ENCODE assay signal across 23 cellular contexts in genomic region chr20:44362466-44362940, GRCh38. TPM values are rescaled to one million over a fixed set of nuclear protein-coding genes. Genes with fewer than 3 reads are reported as not detected.
DNase-seq lines count a peak whose midpoint lies in the region; ATAC-seq, FAIRE-seq and TF ChIP-seq lines count a peak whose summit lies in the region.
"Had no signal": no experiment of that assay in that cellular context is flagged by ENCODE, and none has a peak within 500 bp of the region (broad histone marks: within the 10 kb centered on the region; RNA-seq: fewer than 3 reads in every experiment).

No MANE protein-coding gene starts in this region.

- no peak overlapping the region for H3K27ac ChIP-seq in HepG2 (ENCODE audit: extremely low read length, insufficient read depth, low read length)
- H3K27ac ChIP-seq in right lobe of liver: no peak overlapping the region
- no peak overlapping the region for H3K27ac ChIP-seq in HEK293 (ENCODE audit: extremely low read depth, low read depth, low read length)
- H3K27ac ChIP-seq in trophoblast cell (ENCODE audit: low read depth, low read length): no peak overlapping the region
- no peak overlapping the region for H3K27ac ChIP-seq in testis
- H3K27ac ChIP-seq: 22Rv1 had no signal

- TF ChIP-seq POLR2A in HepG2 (IDR thresholded peaks at IDR 0.05; ENCODE audit: insufficient read depth in 1 of 2, low read depth in 2 of 2, low read length in 2 of 2) (0 out of 4 replicates have a peak, but pooled peaks of 1 of the 2 experiments have one; percentile 0), right lobe of liver (IDR thresholded peaks at IDR 0.05) (no peak), testis (IDR thresholded peaks at IDR 0.05) (no peak)

- H3K4ac ChIP-seq in trophoblast cell (ENCODE audit: low read depth, low read length): no peak overlapping the region

- no peak overlapping the region for H3K27ac Mint-ChIP-seq in activated CD8-positive, alpha-beta memory T cell treated with anti-CD3 and anti-CD28 coated beads, Interleukin-2, amount 10 ng/mL, durations not matched to agents 7 days and 5 days
- H3K27ac Mint-ChIP-seq: CD4-positive, alpha-beta memory T cell had no signal

- no peak overlapping the region for H3K9ac ChIP-seq in HepG2 (ENCODE audit: insufficient read depth, low read depth, low read length)
- no peak overlapping the region for H3K9ac ChIP-seq in trophoblast cell (ENCODE audit: low read length)

- no peak for TF ChIP-seq RAD21 in HepG2 (CRISPR knock-in tag; IDR thresholded peaks at IDR 0.05)

- H3K79me2 ChIP-seq in HepG2 (ENCODE audit: insufficient read depth, low read length) (peaks cover 93% of the 10 kb centered on the region), trophoblast cell (ENCODE audit: control insufficient read depth, insufficient read depth, low read length, poor library complexity) (no peaks in the 10 kb centered on the region)

- no peak overlapping the region for H2BK12ac ChIP-seq in trophoblast cell (ENCODE audit: low read length)

- in situ Hi-C loops in HepG2 (cut with HindIII; ENCODE audit: extremely low pct_ligation_motif_present, low pct_unique_long_range_greater_than_20kb): no loop called here

- TF ChIP-seq CTCF in HepG2 (CRISPR knock-in tag; IDR thresholded peaks at IDR 0.05) (no peak), right lobe of liver (IDR thresholded peaks at IDR 0.05) (no peak), HEK293 (tag by site-specific recombination; IDR thresholded peaks at IDR 0.05) (no peak), testis (IDR thresholded peaks at IDR 0.05) (no peak)

- H3K36me3 ChIP-seq in HepG2 (replicated peaks in 1 of 2; ENCODE audit: control insufficient read depth in 1 of 2, insufficient read depth in 2 of 2, low read length in 2 of 2) (peaks cover 3 to 9% of the 10 kb centered on the region in 2 experiments; a peak in 4 of 5 replicates), right lobe of liver (peaks cover 0 to 13% (median 3%) of the 10 kb centered on the region in 4 donors), HEK293 (ENCODE audit: control insufficient read depth in 2 of 2, insufficient read depth in 1 of 2, low read length in 2 of 2) (no peaks in the 10 kb centered on the region), trophoblast cell (ENCODE audit: control insufficient read depth in 1 of 2, insufficient read depth in 2 of 2, low read length in 2 of 2) (no peaks in the 10 kb centered on the region), testis (ENCODE audit: low read depth, missing control alignments) (no peaks in the 10 kb centered on the region)
- H3K36me3 ChIP-seq: HAP-1 had no signal

- H3K23ac ChIP-seq in trophoblast cell (ENCODE audit: low read length): no peak overlapping the region

- H2AFZ ChIP-seq in HepG2 (ENCODE audit: low read length) (no peak overlapping the region), trophoblast cell (ENCODE audit: insufficient read depth, low read length, poor library complexity) (no peak overlapping the region)

- H3K4me3 Mint-ChIP-seq in activated CD8-positive, alpha-beta memory T cell treated with anti-CD3 and anti-CD28 coated beads, Interleukin-2, amount 10 ng/mL, durations not matched to agents 7 days and 5 days: no peak overlapping the region

- H3K4me1 ChIP-seq in HepG2 (ENCODE audit: insufficient read depth, low read length) (peaks cover 23% of the 10 kb centered on the region), right lobe of liver (peaks cover 0 to 11% (median under 1%) of the 10 kb centered on the region in 4 donors), HEK293 (ENCODE audit: control insufficient read depth, insufficient read depth, low read length) (no peaks in the 10 kb centered on the region), trophoblast cell (ENCODE audit: control insufficient read depth in 1 of 2, insufficient read depth in 2 of 2, low read length in 2 of 2) (no peaks in the 10 kb centered on the region), testis (no peaks in the 10 kb centered on the region)
- H3K4me1 ChIP-seq: HAP-1 had no signal

- no TSS peak for BruUV-seq in HepG2 (replicated peaks; lab: Mats Ljungman, UMichigan)

- H3K4me2 ChIP-seq in HepG2 (ENCODE audit: low read depth, low read length) (no peak overlapping the region), trophoblast cell (ENCODE audit: low read length) (no peak overlapping the region)

- no peak for DNase-seq in HepG2 (ENCODE audit: low spot score)
- no peak for DNase-seq in right lobe of liver
- DNase-seq in amniotic epithelial cell (ENCODE audit: low read depth): peak; percentile 19
- DNase-seq in trophoblast cell: peak; percentile 16 to 86
- DNase-seq in activated CD8-positive, alpha-beta memory T cell treated with anti-CD3 and anti-CD28 coated beads, Interleukin-2, amount 10 ng/mL, durations not matched to agents 7 days and 5 days: no peak
- no peak for DNase-seq in testis
- DNase-seq: C1 segment of cervical spinal cord; Calu3; CD4-positive, alpha-beta memory T cell; COR-L47; DMS53; DMS79 treated with DMSO at 0.1 percent for 48 hours; GOT3 had no signal

- no peak overlapping the region for H4K12ac ChIP-seq in trophoblast cell (ENCODE audit: low read depth, low read length)

- no peaks in the 10 kb centered on the region for H3K36me3 Mint-ChIP-seq in activated CD8-positive, alpha-beta memory T cell treated with anti-CD3 and anti-CD28 coated beads, Interleukin-2, amount 10 ng/mL, durations not matched to agents 7 days and 5 days
- H3K36me3 Mint-ChIP-seq: CD4-positive, alpha-beta memory T cell had no signal

- no peak overlapping the region for H4K91ac ChIP-seq in trophoblast cell (ENCODE audit: low read depth, low read length)

- H3K4me1 Mint-ChIP-seq in activated CD8-positive, alpha-beta memory T cell treated with anti-CD3 and anti-CD28 coated beads, Interleukin-2, amount 10 ng/mL, durations not matched to agents 7 days and 5 days: peaks cover 1% of the 10 kb centered on the region
- H3K4me1 Mint-ChIP-seq: CD4-positive, alpha-beta memory T cell had no signal

- H3K27me3 ChIP-seq in HepG2 (ENCODE audit: control insufficient read depth in 1 of 2, insufficient read depth in 2 of 2, low read length in 2 of 2) (no peaks in the 10 kb centered on the region), right lobe of liver (no peaks in the 10 kb centered on the region), trophoblast cell (ENCODE audit: insufficient read depth, low read length) (no peaks in the 10 kb centered on the region), testis (no peaks in the 10 kb centered on the region)

- H3K18ac ChIP-seq in trophoblast cell (ENCODE audit: low read length): no peak overlapping the region

- intact Hi-C loops in HepG2 (cut with micrococcal nuclease; ENCODE audit: unreplicated experiment) (no loop called here), right lobe of liver (cut with DNase I) (no loop called here), testis (cut with DNase I; ENCODE audit: low total_unique reads) (no loop called here)

- H3K9me3 Mint-ChIP-seq in activated CD8-positive, alpha-beta memory T cell treated with anti-CD3 and anti-CD28 coated beads, Interleukin-2, amount 10 ng/mL, durations not matched to agents 7 days and 5 days (ENCODE audit: low read depth): no peaks in the 10 kb centered on the region
- H3K9me3 Mint-ChIP-seq: CD4-positive, alpha-beta memory T cell had no signal

- H3K27me3 Mint-ChIP-seq in activated CD8-positive, alpha-beta memory T cell treated with anti-CD3 and anti-CD28 coated beads, Interleukin-2, amount 10 ng/mL, durations not matched to agents 7 days and 5 days: peaks cover 11% of the 10 kb centered on the region

- H4K8ac ChIP-seq in trophoblast cell (ENCODE audit: low read depth, low read length): no peak overlapping the region

- H2AK5ac ChIP-seq in trophoblast cell (ENCODE audit: low read length): no peak overlapping the region

- H2BK5ac ChIP-seq in trophoblast cell (ENCODE audit: low read depth, low read length, poor library complexity): no peak overlapping the region

- peaks cover 11% of the 10 kb centered on the region; the same call in 1 of the 2 replicates for H4K20me1 ChIP-seq in HepG2 (ENCODE audit: insufficient read depth, low read length)

- CTCF ChIA-PET in HepG2 (lab: Yijun Ruan, JAX; ENCODE audit: low intra/inter-chr PET ratio, low total read pairs): no interaction called here
- CTCF ChIA-PET in HEK293 (lab: Yijun Ruan, JAX): interaction anchor here (0.7 kb wide), 1 partner anchor 572 kb away, joined by 3 read pairs; no protein-coding TSS in a partner anchor
- CTCF ChIA-PET in activated CD8-positive, alpha-beta memory T cell treated with anti-CD3 and anti-CD28 coated beads, Interleukin-2, amount 10 ng/mL, durations not matched to agents 7 days and 5 days (lab: Charles Lee): interaction anchor here (1.0 kb wide), 1 partner anchor 248 kb away, joined by 3 read pairs; no protein-coding TSS in a partner anchor

- ATAC-seq in HepG2 (no peak), right lobe of liver (no peak), GM21786 (IDR thresholded peaks at IDR 0.05; ENCODE audit: unreplicated experiment) (no peak)
- no peak for ATAC-seq in activated CD8-positive, alpha-beta memory T cell treated with anti-CD3 and anti-CD28 coated beads, Interleukin-2, amount 10 ng/mL, durations not matched to agents 7 days and 5 days

- FAIRE-seq in HepG2 (lab: Jason Lieb, UNC): no peak
- FAIRE-seq: G401.6, GM12892, H54 had no signal

- no peak overlapping the region for H2BK120ac ChIP-seq in trophoblast cell (ENCODE audit: insufficient read depth, low read length, poor library complexity)

- H3K9me3 ChIP-seq in HepG2 (ENCODE audit: low read length) (no peaks in the 10 kb centered on the region), right lobe of liver (no peaks in the 10 kb centered on the region), HEK293 (ENCODE audit: control insufficient read depth, insufficient read depth, low read depth, low read length) (no peaks in the 10 kb centered on the region), trophoblast cell (ENCODE audit: insufficient read depth, low read depth, low read length) (no peaks in the 10 kb centered on the region), testis (no peaks in the 10 kb centered on the region)
- H3K9me3 ChIP-seq: HAP-1 had no signal

- TF ChIP-seq EP300 in HepG2 (IDR thresholded peaks at IDR 0.05; ENCODE audit: low read depth in 2 of 2, low read length in 2 of 2) (no peak), HepG2 (CRISPR knock-in tag; IDR thresholded peaks at IDR 0.05; ENCODE audit: borderline replicate concordance) (no peak)

- WGBS in HepG2 (ENCODE audit: low lambda C conversion rate): 72% methylated on average over 4 of the region's 4 CpGs
- 73% methylated on average over 4 of the region's 4 CpGs for WGBS in right lobe of liver (ENCODE audit: insufficient coverage, low coverage, low lambda C conversion rate, missing lambda C conversion rate)
- no CpG with 5 or more reads among the region's 4 CpGs for WGBS in trophoblast cell (ENCODE audit: extremely low coverage, insufficient coverage, insufficient read length)
- 84% methylated on average over 4 of the region's 4 CpGs for WGBS in testis, 2 donors

- H3K14ac ChIP-seq in trophoblast cell (ENCODE audit: low read length): no peak overlapping the region

- no peak overlapping the region for H3K4me3 ChIP-seq in HepG2 (replicated peaks in 1 of 3; ENCODE audit: insufficient read depth in 1 of 3, low read depth in 2 of 3, low read length in 3 of 3)
- no peak overlapping the region for H3K4me3 ChIP-seq in right lobe of liver
- H3K4me3 ChIP-seq in HEK293 (ENCODE audit: low read depth, low read length): no peak overlapping the region
- H3K4me3 ChIP-seq in trophoblast cell (ENCODE audit: low read depth, low read length): no peak overlapping the region
- H3K4me3 ChIP-seq in testis: no peak overlapping the region
- H3K4me3 ChIP-seq: HAP-1 had no signal

- H3K79me1 ChIP-seq in trophoblast cell (ENCODE audit: low read length): no peaks in the 10 kb centered on the region

- POLR2A ChIA-PET in HepG2 (lab: Yijun Ruan, JAX): no interaction called here
- POLR2A ChIA-PET in HEK293 (lab: Yijun Ruan, JAX): interaction anchor here (0.6 kb wide), 1 partner anchor 18 kb away, joined by 3 read pairs; no protein-coding TSS in a partner anchor

RNA-seq across cellular contexts. Expression of gene HNF4A, which starts 7.0 kb away (rescaled TPM):
- total RNA-seq in HepG2 (2016; rRNA removed; fragmentation: Illumina TruSeq; extraction: Trizol) (169 and 190 TPM in 2 replicates), right lobe of liver (100 to 1,000 TPM; 101 to 255 (median 157) TPM), testis (1 to 10 TPM; 1.2 to 1.4 TPM)
- 29.0 and 32.3 TPM in 2 replicates for total RNA-seq in HepG2 (2016; cell fraction: cytosol; rRNA removed; fragmentation: Illumina TruSeq; extraction: Trizol; ENCODE audit: low read depth)
- 151 and 173 TPM in 2 replicates for total RNA-seq in HepG2 (2016; cell fraction: insoluble cytoplasmic fraction; rRNA removed; fragmentation: Illumina TruSeq; extraction: Trizol)
- 112 and 124 TPM in 2 replicates for total RNA-seq in HepG2 (2016; cell fraction: membrane; rRNA removed; fragmentation: Illumina TruSeq; extraction: Trizol)
- 102 and 116 TPM in 2 replicates for total RNA-seq in HepG2 (2016; cell fraction: nucleus; rRNA removed; fragmentation: Illumina TruSeq; extraction: Trizol)
- polyA plus RNA-seq in HepG2 (2011; rRNA removed) (80.9 and 112 TPM in 2 replicates), testis (ENCODE audit: insufficient read depth, low read depth, low replicate concordance) (2.5 TPM)
- 42.6 and 51.4 TPM in 2 replicates for polyA plus RNA-seq in HepG2 (2011; cell fraction: cytosol; rRNA removed)
- 155 and 166 TPM in 2 replicates for polyA plus RNA-seq in HepG2 (2011; cell fraction: nucleus; rRNA removed)
- 118 and 127 TPM in 2 replicates for polyA plus RNA-seq in HepG2 (2012)
- polyA plus RNA-seq in HepG2 (2016; cell fraction: cytosol; fragmentation: Illumina TruSeq; extraction: Trizol; ENCODE audit: low read depth): 15.4 and 16.4 TPM in 2 replicates
- polyA plus RNA-seq in HepG2 (2016; cell fraction: insoluble cytoplasmic fraction; fragmentation: Illumina TruSeq; extraction: Trizol; ENCODE audit: low read depth): 119 and 153 TPM in 2 replicates
- polyA plus RNA-seq in HepG2 (2016; cell fraction: membrane; fragmentation: Illumina TruSeq; extraction: Trizol; ENCODE audit: low read depth): 46.6 and 47.5 TPM in 2 replicates
- 182 and 192 TPM in 2 replicates for polyA plus RNA-seq in HepG2 (2016; cell fraction: nucleus; fragmentation: Illumina TruSeq; extraction: Trizol; ENCODE audit: insufficient read depth, low read depth)
- 4.8 and 366 TPM in 2 replicates for polyA minus RNA-seq in HepG2 (2011; rRNA and poly(A)+ RNA removed; ENCODE audit: low replicate concordance)
- polyA minus RNA-seq in HepG2 (2011; cell fraction: cytosol; rRNA and poly(A)+ RNA removed): 84.1 and 95.5 TPM in 2 replicates
- polyA minus RNA-seq in HepG2 (2011; cell fraction: nucleus; rRNA and poly(A)+ RNA removed): 74.7 and 93.0 TPM in 2 replicates
- polyA plus RNA-seq in trophoblast cell (2013): 0.44 and 0.45 TPM in 2 replicates
- not detected for total RNA-seq in activated CD8-positive, alpha-beta memory T cell treated with anti-CD3 and anti-CD28 coated beads, Interleukin-2, amount 10 ng/mL, durations not matched to agents 7 days and 5 days
- total RNA-seq: A673; CD4-positive, alpha-beta memory T cell; Daoy had no signal
- polyA plus RNA-seq: CD4-positive, alpha-beta memory T cell had no signal

RNA-seq across cellular contexts. Expression of gene R3HDML, which starts 25.7 kb away (rescaled TPM):
- total RNA-seq in HepG2 (2016; rRNA removed; fragmentation: Illumina TruSeq; extraction: Trizol): not detected in 2 replicates
- not detected in 2 replicates for total RNA-seq in HepG2 (2016; cell fraction: cytosol; rRNA removed; fragmentation: Illumina TruSeq; extraction: Trizol; ENCODE audit: low read depth)
- total RNA-seq in HepG2 (2016; cell fraction: insoluble cytoplasmic fraction; rRNA removed; fragmentation: Illumina TruSeq; extraction: Trizol): not detected in 2 replicates
- total RNA-seq in HepG2 (2016; cell fraction: membrane; rRNA removed; fragmentation: Illumina TruSeq; extraction: Trizol): not detected in 2 replicates
- total RNA-seq in HepG2 (2016; cell fraction: nucleus; rRNA removed; fragmentation: Illumina TruSeq; extraction: Trizol): not detected in 2 replicates
- polyA plus RNA-seq in HepG2 (2011; rRNA removed): not detected in 2 replicates
- not detected in 2 replicates for polyA plus RNA-seq in HepG2 (2011; cell fraction: cytosol; rRNA removed)
- polyA plus RNA-seq in HepG2 (2011; cell fraction: nucleus; rRNA removed): not detected in 2 replicates
- not detected in 2 replicates for polyA plus RNA-seq in HepG2 (2012)
- not detected in 2 replicates for polyA plus RNA-seq in HepG2 (2016; cell fraction: cytosol; fragmentation: Illumina TruSeq; extraction: Trizol; ENCODE audit: low read depth)
- not detected in 2 replicates for polyA plus RNA-seq in HepG2 (2016; cell fraction: insoluble cytoplasmic fraction; fragmentation: Illumina TruSeq; extraction: Trizol; ENCODE audit: low read depth)
- not detected in 2 replicates for polyA plus RNA-seq in HepG2 (2016; cell fraction: membrane; fragmentation: Illumina TruSeq; extraction: Trizol; ENCODE audit: low read depth)
- not detected in 2 replicates for polyA plus RNA-seq in HepG2 (2016; cell fraction: nucleus; fragmentation: Illumina TruSeq; extraction: Trizol; ENCODE audit: insufficient read depth, low read depth)
- polyA minus RNA-seq in HepG2 (2011; rRNA and poly(A)+ RNA removed; ENCODE audit: low replicate concordance): not detected in 2 replicates
- polyA minus RNA-seq in HepG2 (2011; cell fraction: cytosol; rRNA and poly(A)+ RNA removed): not detected in 2 replicates
- not detected in 2 replicates for polyA minus RNA-seq in HepG2 (2011; cell fraction: nucleus; rRNA and poly(A)+ RNA removed)
- not detected for total RNA-seq in right lobe of liver
- 0.22 and 0.28 TPM in 2 replicates for polyA plus RNA-seq in trophoblast cell (2013)
- total RNA-seq in activated CD8-positive, alpha-beta memory T cell treated with anti-CD3 and anti-CD28 coated beads, Interleukin-2, amount 10 ng/mL, durations not matched to agents 7 days and 5 days: not detected
- total RNA-seq in testis: under 1 TPM in 1 of 2 donors, not detected in 1; 0.62 TPM
- polyA plus RNA-seq in testis (ENCODE audit: insufficient read depth, low read depth, low replicate concordance): 0.38 TPM
- total RNA-seq: A673; Calu3; CD4-positive, alpha-beta memory T cell; Daoy had no signal
- polyA plus RNA-seq: BJ; CD4-positive, alpha-beta memory T cell had no signal

RNA-seq across cellular contexts. Expression of gene FITM2, which starts 51.5 kb away (rescaled TPM):
- total RNA-seq in HepG2 (2016; rRNA removed; fragmentation: Illumina TruSeq; extraction: Trizol) (13.6 and 24.5 TPM in 2 replicates), right lobe of liver (1 to 10 TPM; 3.6 to 8.0 (median 6.4) TPM), testis (10 to 100 TPM; 21.5 to 22.9 TPM)
- 2.8 and 2.9 TPM in 2 replicates for total RNA-seq in HepG2 (2016; cell fraction: cytosol; rRNA removed; fragmentation: Illumina TruSeq; extraction: Trizol; ENCODE audit: low read depth)
- 13.1 and 24.2 TPM in 2 replicates for total RNA-seq in HepG2 (2016; cell fraction: insoluble cytoplasmic fraction; rRNA removed; fragmentation: Illumina TruSeq; extraction: Trizol)
- total RNA-seq in HepG2 (2016; cell fraction: membrane; rRNA removed; fragmentation: Illumina TruSeq; extraction: Trizol): 8.8 and 10.2 TPM in 2 replicates
- total RNA-seq in HepG2 (2016; cell fraction: nucleus; rRNA removed; fragmentation: Illumina TruSeq; extraction: Trizol): 20.0 and 25.7 TPM in 2 replicates
- polyA plus RNA-seq in HepG2 (2011; rRNA removed) (9.6 and 10.4 TPM in 2 replicates), testis (ENCODE audit: insufficient read depth, low read depth, low replicate concordance) (11.0 TPM)
- 7.7 and 12.9 TPM in 2 replicates for polyA plus RNA-seq in HepG2 (2011; cell fraction: cytosol; rRNA removed)
- 10.1 and 10.7 TPM in 2 replicates for polyA plus RNA-seq in HepG2 (2011; cell fraction: nucleus; rRNA removed)
- 18.0 and 19.6 TPM in 2 replicates for polyA plus RNA-seq in HepG2 (2012)
- 2.4 TPM in 2 replicates for polyA plus RNA-seq in HepG2 (2016; cell fraction: cytosol; fragmentation: Illumina TruSeq; extraction: Trizol; ENCODE audit: low read depth)
- polyA plus RNA-seq in HepG2 (2016; cell fraction: insoluble cytoplasmic fraction; fragmentation: Illumina TruSeq; extraction: Trizol; ENCODE audit: low read depth): 10.6 and 10.9 TPM in 2 replicates
- polyA plus RNA-seq in HepG2 (2016; cell fraction: membrane; fragmentation: Illumina TruSeq; extraction: Trizol; ENCODE audit: low read depth): 4.4 and 4.9 TPM in 2 replicates
- polyA plus RNA-seq in HepG2 (2016; cell fraction: nucleus; fragmentation: Illumina TruSeq; extraction: Trizol; ENCODE audit: insufficient read depth, low read depth): 33.0 and 34.7 TPM in 2 replicates
- polyA minus RNA-seq in HepG2 (2011; rRNA and poly(A)+ RNA removed; ENCODE audit: low replicate concordance): 11.7 and 21.7 TPM in 2 replicates
- 10.1 and 13.8 TPM in 2 replicates for polyA minus RNA-seq in HepG2 (2011; cell fraction: cytosol; rRNA and poly(A)+ RNA removed)
- 6.7 and 9.0 TPM in 2 replicates for polyA minus RNA-seq in HepG2 (2011; cell fraction: nucleus; rRNA and poly(A)+ RNA removed)
- polyA plus RNA-seq in trophoblast cell (2013): 1.8 TPM in 2 replicates
- total RNA-seq in activated CD8-positive, alpha-beta memory T cell treated with anti-CD3 and anti-CD28 coated beads, Interleukin-2, amount 10 ng/mL, durations not matched to agents 7 days and 5 days: 1 to 10 TPM; 2.4 to 2.5 TPM

Comparison
In these comparisons a context has a peak if more than half of its experiments do, and no peak if none do; other contexts are left out.
1. DNase-seq: peak in amniotic epithelial cell (single experiment) and trophoblast cell (2 of 2); none in HepG2 (single experiment), right lobe of liver (0 of 3), activated CD8-positive, alpha-beta memory T cell treated with anti-CD3 and anti-CD28 coated beads, Interleukin-2, amount 10 ng/mL, durations not matched to agents 7 days and 5 days (single experiment) and testis (single experiment).
2. RNA of gene HNF4A, which starts 7.0 kb away (total RNA-seq): 101 to 255 TPM in right lobe of liver and 29.0 to 190 TPM in HepG2; 1.2 to 1.4 TPM in testis and not detected in activated CD8-positive, alpha-beta memory T cell treated with anti-CD3 and anti-CD28 coated beads, Interleukin-2, amount 10 ng/mL, durations not matched to agents 7 days and 5 days; every median in the first group is over 10 times any median in the second.
3. Of the 63 proteins assayed by ChIP-seq in both HepG2 and HEK293: peak only in HepG2: ZNF121; only in HEK293: KLF16, PRDM10, PRDM4, SP2, ZBTB21, ZBTB44 and 8 more; in both: ZNF362; in neither: 47.